Comparison of ENCODE assay signal across 9 cellular contexts in the genomic region with DNA sequence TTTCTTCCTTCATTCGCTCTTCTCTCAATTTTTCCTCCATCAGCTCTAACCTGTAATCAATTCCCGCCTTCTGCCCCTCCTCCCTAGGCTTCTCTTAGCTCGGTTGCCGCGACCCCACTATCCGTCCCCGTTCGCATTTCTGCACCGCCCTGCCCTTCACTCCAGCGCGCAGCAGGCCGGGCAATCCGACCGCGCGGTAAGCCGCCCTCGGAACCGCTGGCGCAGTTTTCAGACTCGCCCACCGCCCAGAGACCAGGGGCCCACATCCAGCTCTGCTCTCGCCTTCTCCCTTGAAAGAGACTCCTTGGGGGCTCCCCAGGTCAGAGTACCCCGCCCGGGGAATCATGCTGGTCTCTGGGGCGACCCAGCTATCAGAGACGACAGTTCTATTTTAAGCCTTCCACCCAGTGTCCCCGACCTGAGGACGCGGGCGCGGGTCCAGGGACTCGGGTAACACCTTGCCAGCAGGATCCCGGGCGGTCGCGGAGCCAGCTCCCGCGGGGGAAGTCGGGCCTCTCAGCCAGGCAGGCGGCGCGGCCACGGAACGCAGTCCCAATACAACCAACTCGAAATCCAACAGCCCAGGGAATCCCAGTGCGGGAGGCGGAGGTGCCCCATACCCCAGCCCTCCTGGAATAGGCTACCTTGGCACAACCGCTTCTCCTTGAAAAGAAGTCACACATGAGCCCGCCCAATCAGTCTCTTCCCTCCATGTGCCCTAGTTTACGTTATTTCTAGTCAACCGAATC. TPM values are rescaled to one million over a fixed set of nuclear protein-coding genes. Genes with fewer than 3 reads are reported as not detected.
A peak's percentile ranks its signal among the peaks of the same experiment; 100 is the strongest.
DNase-seq lines count a peak whose midpoint lies in the region; TF ChIP-seq lines count a peak whose summit lies in the region.
"Had no signal": no experiment of that assay in that cellular context is flagged by ENCODE, and none has a peak within 500 bp of the region (broad histone marks: within the 10 kb centered on the region; RNA-seq: fewer than 3 reads in every experiment).

No MANE protein-coding gene starts in this region.

- TF ChIP-seq CTCF in epithelial cell of proximal tubule (conservative IDR thresholded peaks at IDR 0.05; ENCODE audit: low read depth, low read length), result no peak

- H3K4me3 ChIP-seq in epithelial cell of proximal tubule (ENCODE audit: low read depth, low read length), result peak overlapping the region; percentile 35
- peak overlapping the region; percentile 13 to 61 for H3K4me3 ChIP-seq in mucosa of rectum (ENCODE audit: low read length in 2 of 2)

- DNase-seq in stimulated activated CD4-positive, alpha-beta T cell treated with anti-CD3 and anti-CD28 coated beads, Interleukin-15, amount 100 ng/mL, for 24 hours, result peak; percentile 18
- DNase-seq in stimulated activated CD4-positive, alpha-beta T cell treated with anti-CD3 and anti-CD28 coated beads, Interleukin-4, amount 100 ng/mL, for 1 hour, result no peak
- DNase-seq in epithelial cell of proximal tubule (ENCODE audit: low read depth) (no peak), AML-193 (lab: John Stamatoyannopoulos, UW) (no peak), NCI-H1092 treated with DMSO at 0.1 percent for 48 hours (lab: John Stamatoyannopoulos, UW) (no peak), posterior vena cava (ENCODE audit: low spot score) (no peak)
- no peak for DNase-seq in stimulated activated CD4-positive, alpha-beta T cell treated with anti-CD3 and anti-CD28 coated beads, Interleukin-4, amount 100 ng/mL, for 4 hours
- DNase-seq: WERI-Rb-1 had no signal

- H3K4me1 ChIP-seq in mucosa of rectum (ENCODE audit: control insufficient read depth in 2 of 2, insufficient read depth in 2 of 2, low read length in 2 of 2), result peaks cover 0 to 6% of the 10 kb centered on the region in 2 donors

- H3K27me3 ChIP-seq in mucosa of rectum (ENCODE audit: control insufficient read depth in 2 of 2, insufficient read depth in 2 of 2, low read length in 2 of 2), result peaks cover 17 to 25% of the 10 kb centered on the region in 2 donors

- intact Hi-C loops in posterior vena cava (cut with DNase I), result no loop called here

- no peaks in the 10 kb centered on the region for H3K36me3 ChIP-seq in mucosa of rectum (ENCODE audit: control insufficient read depth in 2 of 2, insufficient read depth in 2 of 2, low read length in 2 of 2)
- H3K36me3 ChIP-seq: WERI-Rb-1 had no signal

- H3K27ac ChIP-seq in mucosa of rectum (ENCODE audit: low read depth in 2 of 2, low read length in 2 of 2), result no peak overlapping the region
- H3K27ac ChIP-seq: WERI-Rb-1 had no signal

- no peak overlapping the region for H3K9ac ChIP-seq in mucosa of rectum (ENCODE audit: low read depth in 1 of 2, low read length in 2 of 2)

- H3K9me3 ChIP-seq in mucosa of rectum (ENCODE audit: control insufficient read depth in 2 of 2, low read length in 2 of 2), result no peaks in the 10 kb centered on the region

RNA-seq across cellular contexts. Expression of a gene that starts 5.7 kb away (rescaled TPM):
- total RNA-seq in epithelial cell of proximal tubule (under 0.01 TPM in 1 of 2 replicates, not detected in the other), posterior vena cava (1 to 10 TPM; 1.0 to 1.5 TPM)
